In genomic region chr10:6068422-6068821, GRCh38 we compare ENCODE assay signal across 10 cellular contexts. TPM values are rescaled to one million over a fixed set of nuclear protein-coding genes. Genes with fewer than 3 reads are reported as not detected.
A peak's percentile ranks its signal among the peaks of the same experiment; 100 is the strongest.
DNase-seq lines count a peak whose midpoint lies in the region; ATAC-seq and FAIRE-seq lines count a peak whose summit lies in the region.
"Had no signal": no experiment of that assay in that cellular context is flagged by ENCODE, and none has a peak within 500 bp of the region (broad histone marks: within the 10 kb centered on the region; RNA-seq: fewer than 3 reads in every experiment).

No MANE protein-coding gene starts in this region.

- DNase-seq in GM18507 (ENCODE audit: extremely low spot score, insufficient read length, low read depth): no peak
- DNase-seq in SKM-1 treated with dmso at 0.1 percent for 144 hours (lab: John Stamatoyannopoulos, UW; ENCODE audit: unreplicated experiment): peak; percentile 60
- peak; percentile 57 for DNase-seq in medulla oblongata (ENCODE audit: extremely low spot score)
- no peak for DNase-seq in T1000 (lab: John Stamatoyannopoulos, UW)
- DNase-seq in mesenchymal stem cell: no peak

- H4K8ac ChIP-seq in mesenchymal stem cell (ENCODE audit: low read length): no peak overlapping the region

- 100% methylated on average over 4 of the region's 8 CpGs for WGBS in mesenchymal stem cell

- no peak overlapping the region for H3K27ac ChIP-seq in mesenchymal stem cell (ENCODE audit: low read length, poor library complexity, severe bottlenecking)
- H3K27ac ChIP-seq: SJSA1 had no signal

- H3K14ac ChIP-seq in mesenchymal stem cell (ENCODE audit: low read length in 2 of 2): no peak overlapping the region

- no peak overlapping the region for H2AK5ac ChIP-seq in mesenchymal stem cell (ENCODE audit: low read length, severe bottlenecking)

- H3K18ac ChIP-seq in mesenchymal stem cell (ENCODE audit: low read depth in 1 of 2, low read length in 2 of 2): no peak overlapping the region

- no peak overlapping the region for H2BK5ac ChIP-seq in mesenchymal stem cell (ENCODE audit: low read depth, low read length, poor library complexity, severe bottlenecking)

- no peaks in the 10 kb centered on the region for H3K36me3 ChIP-seq in mesenchymal stem cell (ENCODE audit: control insufficient read depth in 1 of 2, insufficient read depth in 2 of 2, low read depth in 1 of 2, low read length in 2 of 2)
- H3K36me3 ChIP-seq: SJSA1 had no signal

- no peak overlapping the region for H3K9ac ChIP-seq in mesenchymal stem cell (ENCODE audit: low read length)

- H3K4me3 ChIP-seq in mesenchymal stem cell (ENCODE audit: insufficient read depth in 1 of 2, low read depth in 1 of 2, low read length in 2 of 2): no peak overlapping the region
- H3K4me3 ChIP-seq: SJSA1 had no signal

- FAIRE-seq in GM18507 (lab: Jason Lieb, UNC): peak; percentile 45

- no peaks in the 10 kb centered on the region for H3K9me3 ChIP-seq in mesenchymal stem cell (ENCODE audit: control insufficient read depth, low read length)
- H3K9me3 ChIP-seq: SJSA1 had no signal

- ATAC-seq in HG02870 (IDR thresholded peaks at IDR 0.05; ENCODE audit: unreplicated experiment): peak; percentile 31
- no peak for ATAC-seq in HG03280 (IDR thresholded peaks at IDR 0.05; ENCODE audit: unreplicated experiment)
- no peak for ATAC-seq in GM21526 (IDR thresholded peaks at IDR 0.05; ENCODE audit: low FRiP score, unreplicated experiment)
- ATAC-seq: left colon had no signal

- no peak overlapping the region for H3K23ac ChIP-seq in mesenchymal stem cell (ENCODE audit: low read length in 2 of 2)

- H3K4ac ChIP-seq in mesenchymal stem cell (ENCODE audit: low read depth in 1 of 2, low read length in 2 of 2): no peak overlapping the region

- no peak overlapping the region for H2BK120ac ChIP-seq in mesenchymal stem cell (ENCODE audit: low read depth, low read length)

- no peaks in the 10 kb centered on the region for H3K4me1 ChIP-seq in mesenchymal stem cell (ENCODE audit: control insufficient read depth, insufficient read depth, low read depth, low read length)

- H3K79me1 ChIP-seq in mesenchymal stem cell (replicated peaks; ENCODE audit: low read length, poor library complexity, severe bottlenecking): no peaks in the 10 kb centered on the region

- no peak overlapping the region for H2AFZ ChIP-seq in mesenchymal stem cell (ENCODE audit: low read depth, low read length)

- H3K27me3 ChIP-seq in mesenchymal stem cell (ENCODE audit: control insufficient read depth in 1 of 2, insufficient read depth in 1 of 2, low read length in 2 of 2): peaks cover 13 to 30% of the 10 kb centered on the region in 2 experiments
- H3K27me3 ChIP-seq: SJSA1 had no signal

- H2BK15ac ChIP-seq in mesenchymal stem cell (ENCODE audit: low read depth, poor library complexity, severe bottlenecking): no peak overlapping the region

- H2BK12ac ChIP-seq in mesenchymal stem cell (ENCODE audit: low read length in 2 of 2): no peak overlapping the region

- no peak overlapping the region for H3K4me2 ChIP-seq in mesenchymal stem cell (ENCODE audit: low read length, poor library complexity, severe bottlenecking)

- no peak overlapping the region for H4K91ac ChIP-seq in mesenchymal stem cell (ENCODE audit: low read length)

RNA-seq across cellular contexts. Expression of gene IL2RA, which starts 6.3 kb away (rescaled TPM):
- not detected for polyA plus RNA-seq in mesenchymal stem cell (2013, experiment 1 of 2)
- polyA plus RNA-seq in mesenchymal stem cell (2013, experiment 2 of 2): not detected

RNA-seq across cellular contexts. Expression of gene RBM17, which starts 20.4 kb away (rescaled TPM):
- 78.5 TPM for polyA plus RNA-seq in mesenchymal stem cell (2013, experiment 1 of 2)
- 73.5 TPM for polyA plus RNA-seq in mesenchymal stem cell (2013, experiment 2 of 2)

Comparison
In these comparisons a context has a peak if more than half of its experiments do, and no peak if none do; other contexts are left out.
1. DNase-seq: peak in SKM-1 treated with dmso at 0.1 percent for 144 hours (single experiment) and medulla oblongata (single experiment); none in GM18507 (single experiment), T1000 (single experiment) and mesenchymal stem cell (single experiment).